ENCODE assay signal across 8 cellular contexts in the genomic region with DNA sequence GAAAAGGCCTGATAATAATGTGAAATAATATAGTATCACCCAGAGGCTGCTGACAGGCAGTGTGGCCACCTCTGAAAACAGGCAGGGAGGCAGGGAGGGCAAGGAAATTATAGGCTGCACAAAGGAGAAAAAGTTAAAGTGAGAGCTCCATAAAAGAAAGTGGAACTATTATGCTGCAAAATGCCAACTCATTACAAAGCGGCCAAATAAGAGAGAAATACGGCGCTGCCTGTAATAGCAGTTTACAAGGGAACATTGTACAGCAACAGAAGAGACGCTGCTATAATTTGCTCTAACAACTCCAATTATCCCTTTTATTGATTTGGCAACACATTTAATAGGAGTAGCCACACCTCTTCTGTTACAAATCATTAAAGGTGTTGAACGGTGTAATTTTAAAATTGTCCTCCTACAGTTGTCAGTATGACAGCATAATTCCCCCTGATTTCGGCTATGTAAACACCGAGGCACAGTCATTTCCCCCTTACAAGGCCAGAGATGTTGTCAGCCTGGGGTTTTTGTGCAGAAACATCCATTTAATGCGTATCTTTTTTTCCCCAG.
A peak's percentile ranks its signal among the peaks of the same experiment; 100 is the strongest.
DNase-seq lines count a peak whose midpoint lies in the region; ATAC-seq and TF ChIP-seq lines count a peak whose summit lies in the region.

No MANE protein-coding gene starts in this region.

- ATAC-seq in GM21515 (IDR thresholded peaks at IDR 0.05; ENCODE audit: unreplicated experiment): no peak
- no peak for ATAC-seq in SK-N-SH treated with all-trans-retinoic acid at 6 μM for 48 hours
- no peak for ATAC-seq in HG03280 (IDR thresholded peaks at IDR 0.05; ENCODE audit: unreplicated experiment)

- H3K27me3 Mint-ChIP-seq in nephron progenitor cell (ENCODE audit: low read depth, poor library complexity): peaks cover 75% of the 10 kb centered on the region

- no peaks in the 10 kb centered on the region for H3K9me3 Mint-ChIP-seq in nephron progenitor cell

- H3K4me3 Mint-ChIP-seq in nephron progenitor cell: peak overlapping the region; percentile 78

- peaks cover 51% of the 10 kb centered on the region for H3K4me1 Mint-ChIP-seq in nephron progenitor cell

- H3K4me3 ChIP-seq in GM12864 (ENCODE audit: low read depth, low read length): peak overlapping the region; percentile 27
- peak overlapping the region; percentile 29 for H3K4me3 ChIP-seq in astrocyte of the spinal cord (ENCODE audit: low read depth, low read length)

- H3K27ac Mint-ChIP-seq in nephron progenitor cell: peak overlapping the region; percentile 73

- TF ChIP-seq CTCF in GM12864 (IDR thresholded peaks at IDR 0.05; ENCODE audit: low read depth, low read length, missing control alignments) (no peak), astrocyte of the spinal cord (IDR thresholded peaks at IDR 0.05; ENCODE audit: low read depth, low read length) (no peak), nephron progenitor cell (IDR thresholded peaks at IDR 0.05) (no peak)

- no peaks in the 10 kb centered on the region for H3K36me3 Mint-ChIP-seq in nephron progenitor cell (ENCODE audit: low read depth)

- DNase-seq in GM12864 (ENCODE audit: low read depth) (no peak), M059J (ENCODE audit: low read depth) (peak; percentile 2), astrocyte of the spinal cord (ENCODE audit: low read depth, low spot score) (no peak), nephron progenitor cell (no peak), mesenteric fat pad (ENCODE audit: low spot score) (no peak)

- in situ Hi-C loops in astrocyte of the spinal cord (cut with HindIII; ENCODE audit: low sequenced_read_pairs): no loop called here

TF ChIP-seq in SK-N-SH treated with all-trans-retinoic acid at 6 μM for 48 hours, 23 proteins besides CTCF, POLR2A, EP300 and RAD21:
- TF ChIP-seq BACH2 (CRISPR knock-in tag; IDR thresholded peaks at IDR 0.05; ENCODE audit: borderline replicate concordance): no peak
- no peak for TF ChIP-seq TCF4 (CRISPR knock-in tag; IDR thresholded peaks at IDR 0.05; ENCODE audit: borderline replicate concordance)
